In genomic region chr21:24204641-24205040, GRCh38 we compare ENCODE assay signal across 26 cellular contexts.
"Had no signal": no experiment of that assay in that cellular context is flagged by ENCODE, and none has a peak within 500 bp of the region (broad histone marks: within the 10 kb centered on the region; RNA-seq: fewer than 3 reads in every experiment).

No MANE protein-coding gene starts in this region.

- DNase-seq: activated CD4-positive, alpha-beta memory T cell treated with anti-CD3 and anti-CD28 coated beads for 36 hours; activated CD4-positive, alpha-beta T cell treated with anti-CD3 and anti-CD28 coated beads for 36 hours; activated CD4-positive, alpha-beta T cell treated with anti-CD3 and anti-CD28 coated beads, Interleukin-2, amount 10 ng/mL, durations not matched to agents 24 days and 14 days; activated CD4-positive, CD25-positive, alpha-beta regulatory T cell; activated CD4-positive, CD25-positive, alpha-beta regulatory T cell treated with anti-CD3 and anti-CD28 coated beads, Interleukin-2, amount 50 U/mL, for 72 hours; activated CD8-positive, alpha-beta memory T cell treated with anti-CD3 and anti-CD28 coated beads, Interleukin-2, amount 10 ng/mL, durations not matched to agents 7 days and 5 days; activated CD8-positive, alpha-beta memory T cell treated with anti-CD3 and anti-CD28 coated beads, Interleukin-2, amount 50 U/mL, for 4 hours; activated CD8-positive, alpha-beta T cell treated with anti-CD3 and anti-CD28 coated beads, Interleukin-2, amount 10 ng/mL, durations not matched to agents 7 days and 5 days; activated gamma-delta T cell; activated naive CD4-positive, alpha-beta T cell; activated naive CD4-positive, alpha-beta T cell treated with anti-CD3 and anti-CD28 coated beads, Interleukin-2, amount 10 ng/mL, durations not matched to agents 7 days and 5 days; activated naive CD8-positive, alpha-beta T cell treated with anti-CD3 and anti-CD28 coated beads, Interleukin-2, amount 10 ng/mL, durations not matched to agents 7 days and 5 days; activated T-cell treated with anti-CD3 and anti-CD28 coated beads, Interleukin-2, amount 50 U/mL, for 1 hour; activated T-cell treated with anti-CD3 and anti-CD28 coated beads, Interleukin-2, amount 50 U/mL, for 48 hours; central memory CD4-positive, alpha-beta T cell; dorsolateral prefrontal cortex; effector memory CD4-positive, alpha-beta T cell; endodermal cell; foreskin fibroblast; head of caudate nucleus; T-helper 2 cell had no signal

- H3K27ac Mint-ChIP-seq: activated CD4-positive, alpha-beta memory T cell treated with anti-CD3 and anti-CD28 coated beads for 36 hours; activated CD4-positive, alpha-beta T cell treated with anti-CD3 and anti-CD28 coated beads for 36 hours; activated CD4-positive, alpha-beta T cell treated with anti-CD3 and anti-CD28 coated beads, Interleukin-2, amount 10 ng/mL, durations not matched to agents 24 days and 14 days; activated CD8-positive, alpha-beta memory T cell treated with anti-CD3 and anti-CD28 coated beads, Interleukin-2, amount 10 ng/mL, durations not matched to agents 7 days and 5 days; activated CD8-positive, alpha-beta T cell treated with anti-CD3 and anti-CD28 coated beads, Interleukin-2, amount 10 ng/mL, durations not matched to agents 7 days and 5 days; activated naive CD4-positive, alpha-beta T cell treated with anti-CD3 and anti-CD28 coated beads, Interleukin-2, amount 10 ng/mL, durations not matched to agents 7 days and 5 days; activated naive CD4-positive, alpha-beta T cell treated with anti-CD3 and anti-CD28 coated beads, Interleukin-2, amount 50 U/mL, for 72 hours; activated naive CD8-positive, alpha-beta T cell treated with anti-CD3 and anti-CD28 coated beads, Interleukin-2, amount 10 ng/mL, durations not matched to agents 7 days and 5 days; activated T-helper 1 cell treated with anti-CD3 and anti-CD28 coated beads, Interleukin-12 subunit alpha, Interleukin-12 subunit beta, Interleukin-2, Interleukin-4 antibody, amounts not matched to agents 30 ng/mL and 10 ng/mL and 1 ng/mL, durations not matched to agents 14 hours and 24 hours and 36 hours; brain; dendritic cell treated with granulocyte-macrophage colony-stimulating factor and Interleukin-4, amounts not matched to agents 40 ng/mL and 50 ng/mL, for 4 days; endodermal cell had no signal

- ATAC-seq: activated CD4-positive, alpha-beta T cell treated with anti-CD3 and anti-CD28 coated beads for 36 hours; activated CD8-positive, alpha-beta memory T cell treated with anti-CD3 and anti-CD28 coated beads, Interleukin-2, amount 10 ng/mL, durations not matched to agents 7 days and 5 days; activated CD8-positive, alpha-beta T cell treated with anti-CD3 and anti-CD28 coated beads, Interleukin-2, amount 10 ng/mL, durations not matched to agents 7 days and 5 days; activated naive CD4-positive, alpha-beta T cell treated with anti-CD3 and anti-CD28 coated beads, Interleukin-2, amount 50 U/mL, for 72 hours; esophagus mucosa had no signal

- H3K9me3 Mint-ChIP-seq: activated naive CD4-positive, alpha-beta T cell treated with anti-CD3 and anti-CD28 coated beads, Interleukin-2, amount 10 ng/mL, durations not matched to agents 7 days and 5 days; activated naive CD8-positive, alpha-beta T cell treated with anti-CD3 and anti-CD28 coated beads, Interleukin-2, amount 10 ng/mL, durations not matched to agents 7 days and 5 days had no signal

- H3K36me3 Mint-ChIP-seq: activated CD4-positive, alpha-beta memory T cell treated with anti-CD3 and anti-CD28 coated beads for 36 hours; activated CD8-positive, alpha-beta memory T cell treated with anti-CD3 and anti-CD28 coated beads, Interleukin-2, amount 10 ng/mL, durations not matched to agents 7 days and 5 days; activated naive CD4-positive, alpha-beta T cell treated with anti-CD3 and anti-CD28 coated beads, Interleukin-2, amount 10 ng/mL, durations not matched to agents 7 days and 5 days; activated naive CD4-positive, alpha-beta T cell treated with anti-CD3 and anti-CD28 coated beads, Interleukin-2, amount 50 U/mL, for 72 hours; activated naive CD8-positive, alpha-beta T cell treated with anti-CD3 and anti-CD28 coated beads, Interleukin-2, amount 10 ng/mL, durations not matched to agents 7 days and 5 days; brain had no signal

- H3K4me1 Mint-ChIP-seq: activated CD4-positive, alpha-beta T cell treated with anti-CD3 and anti-CD28 coated beads for 36 hours; activated CD4-positive, alpha-beta T cell treated with anti-CD3 and anti-CD28 coated beads, Interleukin-2, amount 10 ng/mL, durations not matched to agents 24 days and 14 days; activated CD8-positive, alpha-beta memory T cell treated with anti-CD3 and anti-CD28 coated beads, Interleukin-2, amount 10 ng/mL, durations not matched to agents 7 days and 5 days; activated naive CD4-positive, alpha-beta T cell treated with anti-CD3 and anti-CD28 coated beads, Interleukin-2, amount 10 ng/mL, durations not matched to agents 7 days and 5 days; activated naive CD8-positive, alpha-beta T cell treated with anti-CD3 and anti-CD28 coated beads, Interleukin-2, amount 10 ng/mL, durations not matched to agents 7 days and 5 days; brain; endodermal cell had no signal

- H3K4me3 Mint-ChIP-seq: activated CD4-positive, alpha-beta memory T cell treated with anti-CD3 and anti-CD28 coated beads for 36 hours; activated CD4-positive, alpha-beta T cell treated with anti-CD3 and anti-CD28 coated beads for 36 hours; activated CD4-positive, alpha-beta T cell treated with anti-CD3 and anti-CD28 coated beads, Interleukin-2, amount 10 ng/mL, durations not matched to agents 24 days and 14 days; activated CD8-positive, alpha-beta memory T cell treated with anti-CD3 and anti-CD28 coated beads, Interleukin-2, amount 10 ng/mL, durations not matched to agents 7 days and 5 days; activated CD8-positive, alpha-beta T cell treated with anti-CD3 and anti-CD28 coated beads, Interleukin-2, amount 10 ng/mL, durations not matched to agents 7 days and 5 days; activated naive CD4-positive, alpha-beta T cell treated with anti-CD3 and anti-CD28 coated beads, Interleukin-2, amount 10 ng/mL, durations not matched to agents 7 days and 5 days; activated naive CD8-positive, alpha-beta T cell treated with anti-CD3 and anti-CD28 coated beads, Interleukin-2, amount 10 ng/mL, durations not matched to agents 7 days and 5 days; activated T-helper 1 cell treated with anti-CD3 and anti-CD28 coated beads, Interleukin-12 subunit alpha, Interleukin-12 subunit beta, Interleukin-2, Interleukin-4 antibody, amounts not matched to agents 30 ng/mL and 10 ng/mL and 1 ng/mL, durations not matched to agents 14 hours and 24 hours and 36 hours; brain; dendritic cell treated with granulocyte-macrophage colony-stimulating factor and Interleukin-4, amounts not matched to agents 40 ng/mL and 50 ng/mL, for 4 days; endodermal cell had no signal

- H3K27me3 Mint-ChIP-seq: activated CD4-positive, alpha-beta memory T cell treated with anti-CD3 and anti-CD28 coated beads for 36 hours; activated CD4-positive, alpha-beta T cell treated with anti-CD3 and anti-CD28 coated beads for 36 hours; activated CD4-positive, alpha-beta T cell treated with anti-CD3 and anti-CD28 coated beads, Interleukin-2, amount 10 ng/mL, durations not matched to agents 24 days and 14 days; activated CD8-positive, alpha-beta memory T cell treated with anti-CD3 and anti-CD28 coated beads, Interleukin-2, amount 10 ng/mL, durations not matched to agents 7 days and 5 days; activated naive CD4-positive, alpha-beta T cell treated with anti-CD3 and anti-CD28 coated beads, Interleukin-2, amount 10 ng/mL, durations not matched to agents 7 days and 5 days; dendritic cell treated with granulocyte-macrophage colony-stimulating factor and Interleukin-4, amounts not matched to agents 40 ng/mL and 50 ng/mL, for 4 days had no signal
